ENCODE assay signal across 10 cellular contexts in the genomic region with DNA sequence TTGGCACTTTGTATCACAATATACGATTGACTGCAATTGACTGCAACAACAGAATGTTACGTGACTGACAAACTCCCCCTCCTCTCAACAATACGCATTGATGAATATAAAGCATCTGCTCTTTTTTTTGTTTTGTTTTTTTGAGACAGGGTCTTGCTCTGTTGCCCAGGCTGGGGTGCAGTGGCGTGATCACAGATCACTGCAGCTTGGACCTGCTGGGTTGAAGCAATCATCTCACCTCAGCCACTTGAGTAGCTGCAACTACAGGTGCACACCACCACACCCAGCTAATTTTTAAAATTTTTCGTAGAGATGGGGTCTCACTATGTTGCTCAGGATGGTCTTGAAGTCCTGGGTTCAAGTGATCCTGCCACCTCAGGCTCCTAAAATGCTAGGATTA. TPM values are rescaled to one million over a fixed set of nuclear protein-coding genes. Genes with fewer than 3 reads are reported as not detected.
"Had no signal": no experiment of that assay in that cellular context is flagged by ENCODE, and none has a peak within 500 bp of the region (broad histone marks: within the 10 kb centered on the region; RNA-seq: fewer than 3 reads in every experiment).

No MANE protein-coding gene starts in this region.

- H3K9me3 Mint-ChIP-seq: GM23338, H9, HFFc6, IgD-negative memory B cell had no signal

- H3K4me3 ChIP-seq: GM23338 had no signal

- H3K4me1 Mint-ChIP-seq: IgD-negative memory B cell had no signal

- H3K4me2 ChIP-seq: GM23338 had no signal

- H2AFZ ChIP-seq: GM23338 had no signal

- H3K27ac Mint-ChIP-seq: GM23338, H9, HFFc6, IgD-negative memory B cell had no signal

- H3K4me3 Mint-ChIP-seq: GM23338, H9, HFFc6, IgD-negative memory B cell had no signal

- FAIRE-seq: H1, H54, HTR-8/SVneo had no signal

- H3K36me3 Mint-ChIP-seq: IgD-negative memory B cell had no signal

- ATAC-seq: GM23338 had no signal

- DNase-seq: H9, HCEC 1CT, HFFc6, KG1 had no signal

RNA-seq across cellular contexts. Expression of a gene that starts 22.3 kb away (rescaled TPM):
- total RNA-seq: GM23338, H9, HFFc6, HT-29 had no signal
- polyA plus RNA-seq: IgD-negative memory B cell had no signal

RNA-seq across cellular contexts. Expression of a gene that starts 41.1 kb away (rescaled TPM):
- total RNA-seq: GM23338, H1, H9, HFFc6 had no signal
- polyA plus RNA-seq: H1 had no signal
